16 cellular contexts compared by ENCODE assay signal in genomic region chr17:236641-237405, GRCh38. TPM values are rescaled to one million over a fixed set of nuclear protein-coding genes. Genes with fewer than 3 reads are reported as not detected.
DNase-seq lines count a peak whose midpoint lies in the region; ATAC-seq and TF ChIP-seq lines count a peak whose summit lies in the region.
"Had no signal": no experiment of that assay in that cellular context is flagged by ENCODE, and none has a peak within 500 bp of the region (broad histone marks: within the 10 kb centered on the region; RNA-seq: fewer than 3 reads in every experiment).

No MANE protein-coding gene starts in this region.

- H3K27ac Mint-ChIP-seq in T-cell = no peak overlapping the region

- H3K27me3 ChIP-seq in SJCRH30 (no peaks in the 10 kb centered on the region), MM.1S (replicated peaks; ENCODE audit: insufficient read depth, low read length) (peaks cover 65% of the 10 kb centered on the region)

- H3K9me3 Mint-ChIP-seq in T-cell = no peaks in the 10 kb centered on the region

- H3K4me2 ChIP-seq in MM.1S (ENCODE audit: low read depth, low read length) = no peak overlapping the region

- H3K9me2 ChIP-seq in MM.1S (replicated peaks; ENCODE audit: insufficient read depth, low read length) = no peaks in the 10 kb centered on the region

- CTCF ChIA-PET in T-cell (lab: Charles Lee) = no interaction called here

- no peak overlapping the region for H2AFZ ChIP-seq in MM.1S (ENCODE audit: low read length)

- H3K4me3 Mint-ChIP-seq in T-cell = no peak overlapping the region

- H3K27me3 Mint-ChIP-seq in T-cell = peaks cover 0 to 2% of the 10 kb centered on the region in 2 donors

- no peaks in the 10 kb centered on the region for H3K36me3 Mint-ChIP-seq in T-cell

- intact Hi-C loops in posterior vena cava (cut with DNase I) = no loop called here

- H3K4me1 ChIP-seq in SJCRH30 (peaks cover 3% of the 10 kb centered on the region; the same call in 1 of the 2 replicates), MM.1S (ENCODE audit: low read length) (no peaks in the 10 kb centered on the region)

- H3K36me3 ChIP-seq in SJCRH30 (no peaks in the 10 kb centered on the region), MM.1S (replicated peaks; ENCODE audit: insufficient read depth, low read length) (no peaks in the 10 kb centered on the region)

- H3F3A ChIP-seq in MM.1S (ENCODE audit: insufficient read depth, low read length) = no peaks in the 10 kb centered on the region

- H3K4me1 Mint-ChIP-seq in T-cell = no peaks in the 10 kb centered on the region

- DNase-seq in ELF-1 (ENCODE audit: low read depth, low spot score) (peak; percentile 68), SJCRH30 (peak; percentile 55 to 59), islet precursor cell (peak; percentile 80), posterior vena cava (ENCODE audit: low spot score) (peak; percentile 62), NCI-H146 treated with DMSO at 0.1 percent for 48 hours (lab: John Stamatoyannopoulos, UW; ENCODE audit: unreplicated experiment) (no peak), MM.1S (no peak), T-cell (no peak)
- DNase-seq: activated CD4-positive, alpha-beta T cell treated with anti-CD3 and anti-CD28 coated beads for 4 hours; activated gamma-delta T cell; amygdala; DND-41; NCI-H2081 treated with DMSO at 0.1 percent for 48 hours; NCI-H524 treated with DMSO at 0.1 percent for 48 hours; nucleus accumbens had no signal

- H3K4me3 ChIP-seq in SJCRH30 = no peak overlapping the region
- H3K4me3 ChIP-seq in MM.1S (ENCODE audit: low read length) = no peak overlapping the region

- H3K27ac ChIP-seq in SJCRH30 = no peak overlapping the region
- no peak overlapping the region for H3K27ac ChIP-seq in MM.1S (ENCODE audit: low read length)

- no peaks in the 10 kb centered on the region for H4K20me1 ChIP-seq in MM.1S (ENCODE audit: insufficient read depth, low read length)

- H3K9ac ChIP-seq in MM.1S (ENCODE audit: low read length) = no peak overlapping the region

- no peaks in the 10 kb centered on the region for H3K9me3 ChIP-seq in SJCRH30 (replicated peaks)
- no peaks in the 10 kb centered on the region for H3K9me3 ChIP-seq in MM.1S (replicated peaks; ENCODE audit: insufficient read depth, low read length)

- no peaks in the 10 kb centered on the region for H3K79me2 ChIP-seq in MM.1S (ENCODE audit: low read length)

- no peak for TF ChIP-seq CTCF in MM.1S (IDR thresholded peaks at IDR 0.05; ENCODE audit: low read length)

- POLR2A ChIA-PET in T-cell (lab: Charles Lee) = no interaction called here

- ATAC-seq in T-cell (replicated peaks in 1 of 4) (no peak), HG03354 (IDR thresholded peaks at IDR 0.05; ENCODE audit: poor library complexity, severe bottlenecking, unreplicated experiment) (no peak)

RNA-seq across cellular contexts. Expression of gene DOC2B, which starts 55.4 kb away (rescaled TPM):
- total RNA-seq in SJCRH30 (2014; rRNA removed; shearing (Covaris generic)) = not detected in 2 replicates
- total RNA-seq in posterior vena cava (10 to 100 TPM; 11.9 to 18.5 TPM), T-cell (under 1 TPM in 3 of 5 donors, not detected in 2; 0.05 to 0.16 (median 0.09) TPM)
- total RNA-seq: fibroblast of lung had no signal

Comparison
In these comparisons a context has a peak if more than half of its experiments do, and no peak if none do; other contexts are left out.
1. DNase-seq: peak in ELF-1 (single experiment), SJCRH30 (2 of 2), islet precursor cell (single experiment) and posterior vena cava (single experiment); none in NCI-H146 treated with DMSO at 0.1 percent for 48 hours (single experiment), MM.1S (single experiment) and T-cell (0 of 34).
2. RNA of gene DOC2B, which starts 55.4 kb away (total RNA-seq): 11.9 to 18.5 TPM in posterior vena cava; 0.05 to 0.16 TPM in T-cell and not detected in SJCRH30; every median in the first group is over 10 times any median in the second.